15 cellular contexts compared by ENCODE assay signal in the genomic region with DNA sequence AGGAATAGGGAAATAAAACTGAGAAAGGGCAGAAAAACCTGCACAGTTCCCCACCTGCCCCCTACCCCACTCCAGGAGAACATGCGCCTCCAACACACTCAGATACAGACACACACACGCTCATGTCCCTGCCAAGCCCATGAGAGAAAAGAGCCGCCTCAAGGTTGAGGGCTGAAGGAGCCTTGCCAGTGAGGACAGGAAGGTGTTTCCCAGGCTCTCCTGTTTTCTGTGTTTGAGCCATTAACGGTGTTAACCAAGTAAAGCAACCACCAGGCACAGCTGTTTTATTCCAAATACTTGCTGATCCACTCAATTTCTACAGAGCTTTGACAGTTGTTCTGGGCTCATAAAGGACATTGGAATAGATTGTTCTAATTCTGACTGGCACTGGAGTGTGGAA.
"Had no signal": no experiment of that assay in that cellular context is flagged by ENCODE, and none has a peak within 500 bp of the region (broad histone marks: within the 10 kb centered on the region; RNA-seq: fewer than 3 reads in every experiment).

No MANE protein-coding gene starts in this region.

- H3K4me1 ChIP-seq: foreskin keratinocyte had no signal

- H3K27me3 ChIP-seq: foreskin keratinocyte had no signal

- H3K9me3 Mint-ChIP-seq: activated T-helper 1 cell treated with anti-CD3 and anti-CD28 coated beads, Interleukin-12 subunit alpha, Interleukin-12 subunit beta, Interleukin-2, Interleukin-4 antibody, amounts not matched to agents 30 ng/mL and 10 ng/mL and 1 ng/mL, durations not matched to agents 14 hours and 24 hours and 36 hours; naive B cell; stimulated activated naive CD8-positive, alpha-beta T cell treated with anti-CD3 and anti-CD28 coated beads, Interleukin-15, amount 100 ng/mL, for 72 hours had no signal

- H3K27ac ChIP-seq: foreskin keratinocyte, WERI-Rb-1 had no signal

- H3K27ac Mint-ChIP-seq: activated naive CD8-positive, alpha-beta T cell; activated T-helper 1 cell treated with anti-CD3 and anti-CD28 coated beads, Interleukin-12 subunit alpha, Interleukin-12 subunit beta, Interleukin-2, Interleukin-4 antibody, amounts not matched to agents 30 ng/mL and 10 ng/mL and 1 ng/mL, durations not matched to agents 14 hours and 24 hours and 36 hours; naive B cell; stimulated activated naive CD8-positive, alpha-beta T cell treated with anti-CD3 and anti-CD28 coated beads, Interleukin-15, amount 100 ng/mL, for 72 hours had no signal

- H3K36me3 ChIP-seq: WERI-Rb-1 had no signal

- H3K4me1 Mint-ChIP-seq: naive B cell; stimulated activated naive CD8-positive, alpha-beta T cell treated with anti-CD3 and anti-CD28 coated beads, Interleukin-15, amount 100 ng/mL, for 72 hours had no signal

- H3K27me3 Mint-ChIP-seq: activated naive CD8-positive, alpha-beta T cell; stimulated activated naive CD8-positive, alpha-beta T cell treated with anti-CD3 and anti-CD28 coated beads, Interleukin-15, amount 100 ng/mL, for 72 hours had no signal

- H3K36me3 Mint-ChIP-seq: activated naive CD8-positive, alpha-beta T cell; naive B cell had no signal

- DNase-seq: activated CD4-positive, alpha-beta T cell treated with anti-CD3 and anti-CD28 coated beads, Interleukin-2, amount 50 U/mL, for 48 hours; activated gamma-delta T cell treated with Interleukin-2 at 50 U/mL for 16 hours; amniotic stem cell; central memory CD4-positive, alpha-beta T cell; foreskin keratinocyte; glutamatergic neuron; naive B cell; posterior cingulate gyrus; stimulated activated CD4-positive, alpha-beta T cell treated with anti-CD3 and anti-CD28 coated beads, Interleukin-15, amount 100 ng/mL, for 24 hours; stimulated activated CD4-positive, alpha-beta T cell treated with anti-CD3 and anti-CD28 coated beads, Interleukin-2, amount 100 ng/mL, for 48 hours; stimulated activated naive CD8-positive, alpha-beta T cell treated with anti-CD3 and anti-CD28 coated beads, Interleukin-15, amount 100 ng/mL, for 72 hours; WERI-Rb-1 had no signal

- H3K4me3 Mint-ChIP-seq: activated naive CD8-positive, alpha-beta T cell; activated T-helper 1 cell treated with anti-CD3 and anti-CD28 coated beads, Interleukin-12 subunit alpha, Interleukin-12 subunit beta, Interleukin-2, Interleukin-4 antibody, amounts not matched to agents 30 ng/mL and 10 ng/mL and 1 ng/mL, durations not matched to agents 14 hours and 24 hours and 36 hours; naive B cell; stimulated activated naive CD8-positive, alpha-beta T cell treated with anti-CD3 and anti-CD28 coated beads, Interleukin-15, amount 100 ng/mL, for 72 hours had no signal

- ATAC-seq: foreskin keratinocyte; left lobe of liver; stimulated activated naive CD8-positive, alpha-beta T cell treated with anti-CD3 and anti-CD28 coated beads, Interleukin-15, amount 100 ng/mL, for 72 hours had no signal
